Comparison of ENCODE assay signal across 11 cellular contexts in genomic region chr22:40634119-40634903, GRCh38. TPM values are rescaled to one million over a fixed set of nuclear protein-coding genes. Genes with fewer than 3 reads are reported as not detected.
DNase-seq lines count a peak whose midpoint lies in the region; ATAC-seq and TF ChIP-seq lines count a peak whose summit lies in the region.
"Had no signal": no experiment of that assay in that cellular context is flagged by ENCODE, and none has a peak within 500 bp of the region (broad histone marks: within the 10 kb centered on the region; RNA-seq: fewer than 3 reads in every experiment).

No MANE protein-coding gene starts in this region.

- no peak for TF ChIP-seq CTCF in cardiac muscle cell (IDR thresholded peaks at IDR 0.05; ENCODE audit: low read depth, low read length)
- no peak for TF ChIP-seq CTCF in astrocyte of the cerebellum (IDR thresholded peaks at IDR 0.05; ENCODE audit: low read depth, low read length, missing control alignments)

- no peak overlapping the region for H3K27ac ChIP-seq in cardiac muscle cell
- H3K27ac ChIP-seq in muscle layer of colon (ENCODE audit: low read depth, low read length): no peak overlapping the region

- no peaks in the 10 kb centered on the region for H3K27me3 ChIP-seq in cardiac muscle cell
- no peaks in the 10 kb centered on the region for H3K27me3 ChIP-seq in muscle layer of colon (ENCODE audit: control insufficient read depth in 1 of 2, insufficient read depth in 2 of 2, low read length in 2 of 2)

- ATAC-seq in left cardiac atrium: no peak
- ATAC-seq in HG02759 (IDR thresholded peaks at IDR 0.05; ENCODE audit: unreplicated experiment): no peak

- no peaks in the 10 kb centered on the region for H3K4me1 ChIP-seq in cardiac muscle cell (ENCODE audit: low read depth)
- peaks cover 11% of the 10 kb centered on the region for H3K4me1 ChIP-seq in muscle layer of colon (ENCODE audit: insufficient read depth, low read length)

- peak overlapping the region; percentile 45 for H3K9ac ChIP-seq in muscle layer of colon (ENCODE audit: low read length)

- H3K9me3 ChIP-seq in cardiac muscle cell (ENCODE audit: low read depth): no peaks in the 10 kb centered on the region
- H3K9me3 ChIP-seq in muscle layer of colon (ENCODE audit: low read length): no peaks in the 10 kb centered on the region

- H3K36me3 ChIP-seq in cardiac muscle cell: no peaks in the 10 kb centered on the region
- H3K36me3 ChIP-seq in muscle layer of colon (ENCODE audit: insufficient read depth, low read length): no peaks in the 10 kb centered on the region

- H3K4me3 ChIP-seq in cardiac muscle cell (peak overlapping the region; percentile 1), astrocyte of the cerebellum (ENCODE audit: low read depth, low read length) (peak overlapping the region; percentile 83), muscle layer of colon (ENCODE audit: low read depth in 1 of 2, low read length in 2 of 2) (peak overlapping the region in 1 of 2 donors; percentile 94)

- intact Hi-C loops in left cardiac atrium (cut with DNase I): no loop called here

- DNase-seq in cardiac muscle cell (ENCODE audit: low read depth in 1 of 2, low spot score in 1 of 2): no peak
- no peak for DNase-seq in left cardiac atrium
- DNase-seq in astrocyte of the cerebellum (ENCODE audit: low read depth): no peak
- peak; percentile 22 for DNase-seq in ureter (ENCODE audit: low spot score)
- DNase-seq in iPS-NIHi11 (ENCODE audit: low spot score): no peak
- no peak for DNase-seq in activated effector memory CD4-positive, alpha-beta T cell treated with Interleukin-2 at 50 U/mL for 16 hours
- DNase-seq: COR-L47, midbrain had no signal

- in situ Hi-C loops in astrocyte of the cerebellum (cut with HindIII; ENCODE audit: low sequenced_read_pairs): no loop called here

RNA-seq across cellular contexts. Expression of gene MRTFA, which starts 2.2 kb away (rescaled TPM):
- total RNA-seq in cardiac muscle cell (61.1 and 116 TPM in 2 replicates), left cardiac atrium (10 to 100 TPM; 28.8 to 34.3 TPM), ureter (64.2 TPM)
- 32.6 and 44.7 TPM in 2 replicates for polyA plus RNA-seq in cardiac muscle cell

RNA-seq across cellular contexts. Expression of gene MCHR1, which starts 45.0 kb away (rescaled TPM):
- total RNA-seq in cardiac muscle cell (0.12 and 0.14 TPM in 2 replicates), left cardiac atrium (under 1 TPM; 0.21 TPM), ureter (not detected)
- 0.59 TPM in 1 of 2 replicates, not detected in the other for polyA plus RNA-seq in cardiac muscle cell
- total RNA-seq: HT-29 had no signal
